Comparison of ENCODE assay signal across 1 cellular context in the genomic region with DNA sequence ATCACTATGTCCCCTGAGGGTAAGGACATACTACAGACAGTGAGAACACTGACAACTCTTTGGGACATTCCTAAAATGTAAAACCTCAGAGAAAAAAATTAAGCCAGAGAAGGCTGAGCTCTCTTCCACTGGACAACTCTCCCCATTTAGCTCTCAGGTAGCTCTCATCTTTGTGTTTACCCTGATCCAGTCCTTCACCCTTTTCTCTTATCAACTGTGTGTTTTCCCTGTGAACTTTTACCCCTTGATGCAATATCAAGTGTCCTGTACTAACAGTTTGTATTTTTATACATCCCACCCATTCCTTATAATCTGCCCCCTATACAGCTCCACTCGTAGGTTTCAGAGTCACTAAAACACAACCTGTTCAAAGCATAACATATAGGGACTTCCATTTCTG.
TF ChIP-seq lines count a peak whose summit lies in the region.

No MANE protein-coding gene starts in this region.

TF ChIP-seq in K562, 482 proteins besides CTCF, POLR2A, EP300 and RAD21 (continued from another document):
- TF ChIP-seq, protein P1, sequence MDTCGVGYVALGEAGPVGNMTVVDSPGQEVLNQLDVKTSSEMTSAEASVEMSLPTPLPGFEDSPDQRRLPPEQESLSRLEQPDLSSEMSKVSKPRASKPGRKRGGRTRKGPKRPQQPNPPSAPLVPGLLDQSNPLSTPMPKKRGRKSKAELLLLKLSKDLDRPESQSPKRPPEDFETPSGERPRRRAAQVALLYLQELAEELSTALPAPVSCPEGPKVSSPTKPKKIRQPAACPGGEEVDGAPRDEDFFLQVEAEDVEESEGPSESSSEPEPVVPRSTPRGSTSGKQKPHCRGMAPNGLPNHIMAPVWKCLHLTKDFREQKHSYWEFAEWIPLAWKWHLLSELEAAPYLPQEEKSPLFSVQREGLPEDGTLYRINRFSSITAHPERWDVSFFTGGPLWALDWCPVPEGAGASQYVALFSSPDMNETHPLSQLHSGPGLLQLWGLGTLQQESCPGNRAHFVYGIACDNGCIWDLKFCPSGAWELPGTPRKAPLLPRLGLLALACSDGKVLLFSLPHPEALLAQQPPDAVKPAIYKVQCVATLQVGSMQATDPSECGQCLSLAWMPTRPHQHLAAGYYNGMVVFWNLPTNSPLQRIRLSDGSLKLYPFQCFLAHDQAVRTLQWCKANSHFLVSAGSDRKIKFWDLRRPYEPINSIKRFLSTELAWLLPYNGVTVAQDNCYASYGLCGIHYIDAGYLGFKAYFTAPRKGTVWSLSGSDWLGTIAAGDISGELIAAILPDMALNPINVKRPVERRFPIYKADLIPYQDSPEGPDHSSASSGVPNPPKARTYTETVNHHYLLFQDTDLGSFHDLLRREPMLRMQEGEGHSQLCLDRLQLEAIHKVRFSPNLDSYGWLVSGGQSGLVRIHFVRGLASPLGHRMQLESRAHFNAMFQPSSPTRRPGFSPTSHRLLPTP (IDR thresholded peaks at IDR 0.05; ENCODE audit: borderline replicate concordance, extremely low read depth, insufficient read length), result no peak
- TF ChIP-seq, protein P2, sequence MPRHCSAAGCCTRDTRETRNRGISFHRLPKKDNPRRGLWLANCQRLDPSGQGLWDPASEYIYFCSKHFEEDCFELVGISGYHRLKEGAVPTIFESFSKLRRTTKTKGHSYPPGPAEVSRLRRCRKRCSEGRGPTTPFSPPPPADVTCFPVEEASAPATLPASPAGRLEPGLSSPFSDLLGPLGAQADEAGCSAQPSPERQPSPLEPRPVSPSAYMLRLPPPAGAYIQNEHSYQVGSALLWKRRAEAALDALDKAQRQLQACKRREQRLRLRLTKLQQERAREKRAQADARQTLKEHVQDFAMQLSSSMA (CRISPR knock-in tag; IDR thresholded peaks at IDR 0.05), result no peak
- TF ChIP-seq NONO (IDR thresholded peaks at IDR 0.05; ENCODE audit: low read depth in 2 of 2, low read length in 1 of 2) (no peak), LCOR (CRISPR knock-in tag; IDR thresholded peaks at IDR 0.05) (no peak), HOXB6 (CRISPR knock-in tag; IDR thresholded peaks at IDR 0.05; ENCODE audit: borderline replicate concordance) (no peak), IFI16 (CRISPR knock-in tag; IDR thresholded peaks at IDR 0.05) (no peak), ZNF436 (CRISPR knock-in tag; IDR thresholded peaks at IDR 0.05) (no peak), NUFIP1 (IDR thresholded peaks at IDR 0.05; ENCODE audit: partially characterized antibody) (no peak), ZNF354B (CRISPR knock-in tag; IDR thresholded peaks at IDR 0.05) (no peak), NR2C1 (IDR thresholded peaks at IDR 0.05) (no peak), NR2C1 (tag; IDR thresholded peaks at IDR 0.05) (no peak), NR2C2 (CRISPR knock-in tag; IDR thresholded peaks at IDR 0.05) (no peak), NR2C2 (tag; IDR thresholded peaks at IDR 0.05) (no peak), ZNF239 (CRISPR knock-in tag; IDR thresholded peaks at IDR 0.05) (no peak)
- TF ChIP-seq, protein P3, sequence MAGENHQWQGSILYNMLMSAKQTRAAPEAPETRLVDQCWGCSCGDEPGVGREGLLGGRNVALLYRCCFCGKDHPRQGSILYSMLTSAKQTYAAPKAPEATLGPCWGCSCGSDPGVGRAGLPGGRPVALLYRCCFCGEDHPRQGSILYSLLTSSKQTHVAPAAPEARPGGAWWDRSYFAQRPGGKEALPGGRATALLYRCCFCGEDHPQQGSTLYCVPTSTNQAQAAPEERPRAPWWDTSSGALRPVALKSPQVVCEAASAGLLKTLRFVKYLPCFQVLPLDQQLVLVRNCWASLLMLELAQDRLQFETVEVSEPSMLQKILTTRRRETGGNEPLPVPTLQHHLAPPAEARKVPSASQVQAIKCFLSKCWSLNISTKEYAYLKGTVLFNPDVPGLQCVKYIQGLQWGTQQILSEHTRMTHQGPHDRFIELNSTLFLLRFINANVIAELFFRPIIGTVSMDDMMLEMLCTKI (IDR thresholded peaks at IDR 0.05; ENCODE audit: partially characterized antibody), result no peak
- TF ChIP-seq, protein P4, sequence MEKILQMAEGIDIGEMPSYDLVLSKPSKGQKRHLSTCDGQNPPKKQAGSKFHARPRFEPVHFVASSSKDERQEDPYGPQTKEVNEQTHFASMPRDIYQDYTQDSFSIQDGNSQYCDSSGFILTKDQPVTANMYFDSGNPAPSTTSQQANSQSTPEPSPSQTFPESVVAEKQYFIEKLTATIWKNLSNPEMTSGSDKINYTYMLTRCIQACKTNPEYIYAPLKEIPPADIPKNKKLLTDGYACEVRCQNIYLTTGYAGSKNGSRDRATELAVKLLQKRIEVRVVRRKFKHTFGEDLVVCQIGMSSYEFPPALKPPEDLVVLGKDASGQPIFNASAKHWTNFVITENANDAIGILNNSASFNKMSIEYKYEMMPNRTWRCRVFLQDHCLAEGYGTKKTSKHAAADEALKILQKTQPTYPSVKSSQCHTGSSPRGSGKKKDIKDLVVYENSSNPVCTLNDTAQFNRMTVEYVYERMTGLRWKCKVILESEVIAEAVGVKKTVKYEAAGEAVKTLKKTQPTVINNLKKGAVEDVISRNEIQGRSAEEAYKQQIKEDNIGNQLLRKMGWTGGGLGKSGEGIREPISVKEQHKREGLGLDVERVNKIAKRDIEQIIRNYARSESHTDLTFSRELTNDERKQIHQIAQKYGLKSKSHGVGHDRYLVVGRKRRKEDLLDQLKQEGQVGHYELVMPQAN (IDR thresholded peaks at IDR 0.05; ENCODE audit: borderline replicate concordance), result no peak
